Comparison of ENCODE assay signal across 8 cellular contexts in the genomic region with DNA sequence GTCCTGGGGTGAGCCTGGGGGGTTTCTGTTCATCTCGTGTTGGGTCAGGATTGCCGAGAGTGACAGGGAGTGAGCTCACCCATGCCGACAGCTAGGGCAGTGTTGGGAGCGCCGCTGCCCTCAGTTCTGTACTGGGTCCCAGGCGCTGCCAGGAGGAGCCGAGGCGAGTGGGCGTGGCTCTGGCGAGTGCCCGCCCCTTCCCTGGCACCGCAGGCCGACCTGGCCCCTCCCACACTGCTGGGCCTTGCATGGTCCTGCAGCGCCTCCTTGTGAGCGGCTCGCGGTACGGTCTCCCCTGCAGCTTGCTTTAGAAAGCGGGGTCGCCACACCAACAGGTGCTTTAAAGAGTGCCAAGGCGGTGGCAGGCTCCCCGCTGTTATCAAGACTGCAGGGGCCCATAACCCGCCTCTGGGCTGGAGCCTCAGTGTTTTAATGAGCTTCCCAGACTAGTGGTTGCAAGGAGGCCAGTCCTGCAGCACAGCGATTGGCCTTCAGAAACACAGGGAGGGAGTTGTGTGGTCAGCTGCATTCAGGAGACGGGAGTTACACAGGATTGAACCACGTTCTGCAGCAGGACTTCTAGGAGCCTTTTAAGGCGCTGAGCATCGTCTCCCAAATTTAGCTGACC.
DNase-seq lines count a peak whose midpoint lies in the region; ATAC-seq lines count a peak whose summit lies in the region.
"Not testable (repeated sequence)": the region's sequence is repeated elsewhere in the genome, so short reads cannot be mapped to it uniquely, and the experiment has no call there.

No MANE protein-coding gene starts in this region.

- intact Hi-C loops in left colon (cut with DNase I, micrococcal nuclease) = loop anchor here in 1 of 2 donors (5.0 kb wide), 1 partner anchor 134 kb away; no protein-coding TSS in a partner anchor

- H3K4me1 ChIP-seq in BLaER1 = peaks cover 54% of the 10 kb centered on the region

- H3K27ac ChIP-seq in BLaER1 = not testable (repeated sequence)

- H3K4me3 ChIP-seq in BLaER1 = not testable (repeated sequence)

- not testable (repeated sequence) for H3K9ac ChIP-seq in BLaER1

- H4K20me1 ChIP-seq in BLaER1 = not testable (repeated sequence)

- ATAC-seq in GM19397 (IDR thresholded peaks at IDR 0.05; ENCODE audit: unreplicated experiment) = peak; percentile 71
- peak; percentile 67 for ATAC-seq in HG03457 (IDR thresholded peaks at IDR 0.05; ENCODE audit: unreplicated experiment)
- ATAC-seq in left colon = peak; percentile 99

- not testable (repeated sequence) for H3K27me3 ChIP-seq in BLaER1

- DNase-seq in NCI-H524 (lab: John Stamatoyannopoulos, UW) (peak; percentile 93 to 94), cerebellar cortex (ENCODE audit: low spot score) (peak; percentile 85), left colon (peak; percentile 87 to 94)
- peak; percentile 89 to 91 for DNase-seq in activated CD4-positive, alpha-beta T cell treated with anti-CD3 and anti-CD28 coated beads for 4 hours
- peak; percentile 93 for DNase-seq in stimulated activated CD4-positive, alpha-beta T cell treated with anti-CD3 and anti-CD28 coated beads, Interleukin-1b, Interleukin-23, amount 100 ng/mL, for 48 hours

- H3K9me3 ChIP-seq in BLaER1 = not testable (repeated sequence)

- peak overlapping the region; percentile 52 for H3K4me2 ChIP-seq in BLaER1

- not testable (repeated sequence) for H3K36me3 ChIP-seq in BLaER1
